In the genomic region with DNA sequence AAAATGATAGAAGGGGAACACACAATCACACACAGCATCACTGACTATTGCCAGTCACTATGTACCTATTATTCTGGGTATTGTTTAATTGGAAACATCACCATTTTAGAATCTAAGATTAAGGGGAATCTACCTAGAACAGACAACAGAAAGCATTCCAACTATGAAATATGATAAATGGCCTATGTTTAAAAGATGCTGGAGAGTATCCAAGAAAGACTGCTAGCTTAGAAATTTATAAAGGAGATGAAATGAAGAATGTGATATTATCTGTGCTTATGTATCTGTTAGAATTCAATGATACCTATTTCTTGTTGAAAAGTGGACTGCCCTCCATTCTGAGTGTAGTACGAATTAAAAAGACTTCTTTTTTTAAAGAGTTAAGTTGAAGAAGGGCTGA, we compare ENCODE assay signal across 23 cellular contexts. TPM values are rescaled to one million over a fixed set of nuclear protein-coding genes. Genes with fewer than 3 reads are reported as not detected.
DNase-seq lines count a peak whose midpoint lies in the region; ATAC-seq and TF ChIP-seq lines count a peak whose summit lies in the region.
"Had no signal": no experiment of that assay in that cellular context is flagged by ENCODE, and none has a peak within 500 bp of the region (broad histone marks: within the 10 kb centered on the region; RNA-seq: fewer than 3 reads in every experiment).

No MANE protein-coding gene starts in this region.

- H3K4me1 Mint-ChIP-seq in brain = peaks cover 41% of the 10 kb centered on the region
- H3K4me1 Mint-ChIP-seq in endothelial cell (ENCODE audit: unreplicated experiment) = no peaks in the 10 kb centered on the region

- H3K27me3 ChIP-seq in DND-41 (ENCODE audit: insufficient read depth, low read length, poor library complexity) (no peaks in the 10 kb centered on the region), neutrophil (no peaks in the 10 kb centered on the region)
- H3K27me3 ChIP-seq: BLaER1 treated with 17β-estradiol and CSF1 and Interleukin-3, amounts not matched to agents 10 nM and 100 nM had no signal

- H3K9ac ChIP-seq in DND-41 (ENCODE audit: low read depth, low read length) = no peak overlapping the region
- H3K9ac ChIP-seq: BLaER1 treated with 17β-estradiol and CSF1 and Interleukin-3, amounts not matched to agents 10 nM and 100 nM had no signal

- H3K36me3 Mint-ChIP-seq in brain (peaks cover 43% of the 10 kb centered on the region), endothelial cell (ENCODE audit: low read depth, unreplicated experiment) (no peaks in the 10 kb centered on the region)

- ATAC-seq in DND-41 (ENCODE audit: insufficient read depth, low read depth) = peak; percentile 20; the same call in 1 of the 3 replicates
- ATAC-seq: Panc1 had no signal

- H3K27me3 Mint-ChIP-seq in brain = no peaks in the 10 kb centered on the region
- H3K27me3 Mint-ChIP-seq in endothelial cell (ENCODE audit: unreplicated experiment) = no peaks in the 10 kb centered on the region

- H4K20me1 ChIP-seq in DND-41 (ENCODE audit: insufficient read depth, low read length) = peaks cover 59% of the 10 kb centered on the region
- peaks cover 30% of the 10 kb centered on the region for H4K20me1 ChIP-seq in OCI-LY7 (ENCODE audit: insufficient read depth, low read length)

- POLR2A ChIA-PET in OCI-LY7 (lab: Charles Lee) = interaction anchor here (0.7 to 1.9 kb wide), 2 partner anchors 12 to 15 kb away, joined by 3 to 6 read pairs; no protein-coding TSS in a partner anchor

- no peak overlapping the region for H3K27ac ChIP-seq in DND-41 (ENCODE audit: low read length)
- no peak overlapping the region for H3K27ac ChIP-seq in OCI-LY7 (ENCODE audit: low read depth, low read length, poor library complexity, severe bottlenecking)
- H3K27ac ChIP-seq in neutrophil = peak overlapping the region; percentile 35
- H3K27ac ChIP-seq: BLaER1 treated with 17β-estradiol and CSF1 and Interleukin-3, amounts not matched to agents 10 nM and 100 nM had no signal

- no peaks in the 10 kb centered on the region for H3K9me3 Mint-ChIP-seq in brain
- no peaks in the 10 kb centered on the region for H3K9me3 Mint-ChIP-seq in endothelial cell (ENCODE audit: unreplicated experiment)
- H3K9me3 Mint-ChIP-seq: CD8-positive, alpha-beta memory T cell; HFFc6 had no signal

- H3K4me3 ChIP-seq in DND-41 (ENCODE audit: low read depth in 1 of 2, low read length in 2 of 2) (no peak overlapping the region), OCI-LY7 (ENCODE audit: low read depth, low read length, poor library complexity, severe bottlenecking) (no peak overlapping the region), neutrophil (ENCODE audit: low read depth in 1 of 2, low read length in 1 of 2) (no peak overlapping the region)
- H3K4me3 ChIP-seq: BLaER1 treated with 17β-estradiol and CSF1 and Interleukin-3, amounts not matched to agents 10 nM and 100 nM had no signal

- H3K27ac Mint-ChIP-seq in brain (peak overlapping the region in 4 of 5 experiments; percentile 23 to 79 (median 64)), endothelial cell (ENCODE audit: unreplicated experiment) (no peak overlapping the region)
- H3K27ac Mint-ChIP-seq: HFFc6 had no signal

- H3K9me3 ChIP-seq in DND-41 (ENCODE audit: insufficient read depth, low read length, severe bottlenecking) (no peaks in the 10 kb centered on the region), OCI-LY7 (ENCODE audit: low read length) (no peaks in the 10 kb centered on the region), neutrophil (no peaks in the 10 kb centered on the region)
- H3K9me3 ChIP-seq: BLaER1 treated with 17β-estradiol and CSF1 and Interleukin-3, amounts not matched to agents 10 nM and 100 nM had no signal

- H3K4me3 Mint-ChIP-seq in brain = no peak overlapping the region
- no peak overlapping the region for H3K4me3 Mint-ChIP-seq in endothelial cell (ENCODE audit: unreplicated experiment)
- H3K4me3 Mint-ChIP-seq: CD8-positive, alpha-beta memory T cell; HFFc6 had no signal

- peaks cover 96% of the 10 kb centered on the region for H3K79me2 ChIP-seq in DND-41 (ENCODE audit: insufficient read depth, low read length)
- H3K79me2 ChIP-seq in OCI-LY7 (ENCODE audit: insufficient read depth, low read depth, low read length) = peaks cover 91% of the 10 kb centered on the region

- intact Hi-C loops in OCI-LY7 (cut with micrococcal nuclease; ENCODE audit: unreplicated experiment) = no loop called here

- BruUV-seq in OCI-LY7 (replicated peaks; lab: Mats Ljungman, UMichigan) = TSS peak; percentile 0

- TF ChIP-seq CTCF in DND-41 (IDR thresholded peaks at IDR 0.05; ENCODE audit: borderline replicate concordance, extremely low read depth, low read length, poor library complexity, severe bottlenecking) = no peak
- TF ChIP-seq CTCF in OCI-LY7 (conservative IDR thresholded peaks at IDR 0.05; ENCODE audit: low read length) = no peak
- TF ChIP-seq CTCF in brain (conservative IDR thresholded peaks at IDR 0.05) = no peak
- TF ChIP-seq CTCF in neutrophil (IDR thresholded peaks at IDR 0.05) = no peak
- TF ChIP-seq CTCF in endothelial cell (IDR thresholded peaks at IDR 0.05; ENCODE audit: unreplicated experiment) = no peak

- H3K36me3 ChIP-seq in DND-41 (ENCODE audit: insufficient read depth, low read length) (peaks cover 92% of the 10 kb centered on the region), OCI-LY7 (ENCODE audit: insufficient read depth, low read length) (peaks cover 93% of the 10 kb centered on the region), neutrophil (peaks cover 51% of the 10 kb centered on the region)

- CTCF ChIA-PET in OCI-LY7 (lab: Charles Lee; ENCODE audit: unreplicated experiment) = no interaction called here

- H3K4me2 ChIP-seq in DND-41 (ENCODE audit: insufficient read depth, low read length) (no peak overlapping the region), OCI-LY7 (ENCODE audit: low read length) (no peak overlapping the region)
- H3K4me2 ChIP-seq: BLaER1 treated with 17β-estradiol and CSF1 and Interleukin-3, amounts not matched to agents 10 nM and 100 nM had no signal

- H3K4me1 ChIP-seq in DND-41 (ENCODE audit: insufficient read depth, low read length) = peaks cover 23% of the 10 kb centered on the region
- no peaks in the 10 kb centered on the region for H3K4me1 ChIP-seq in OCI-LY7 (ENCODE audit: insufficient read depth, low read length, poor library complexity, severe bottlenecking)
- H3K4me1 ChIP-seq in neutrophil (ENCODE audit: control insufficient read depth in 1 of 2, insufficient read depth in 1 of 2, low read depth in 1 of 2, low read length in 1 of 2) = peaks cover 11 to 18% of the 10 kb centered on the region in 2 experiments

- no peak overlapping the region for H2AFZ ChIP-seq in DND-41 (ENCODE audit: low read depth, low read length)
- H2AFZ ChIP-seq in OCI-LY7 (ENCODE audit: low read length) = no peak overlapping the region

- no peaks in the 10 kb centered on the region for H3K9me2 ChIP-seq in OCI-LY7 (ENCODE audit: insufficient read depth, low read length)

- DNase-seq in DND-41 (no peak), OCI-LY7 (ENCODE audit: low spot score) (no peak), foreskin melanocyte (no peak), endothelial cell (ENCODE audit: low spot score) (no peak), LoVo (ENCODE audit: low spot score) (no peak)
- DNase-seq: CD8-positive, alpha-beta memory T cell; GDM1; H7; HFFc6; Kasumi-1; MM.1S; NCI-H1048; NCI-H1417 treated with DMSO at 0.1 percent for 48 hours; NCI-H187 treated with DMSO at 0.1 percent for 48 hours; NCI-H2107; NCI-H2227 treated with DMSO at 0.1 percent for 48 hours; NCI-H510A; NCI-H748 treated with DMSO at 0.1 percent for 48 hours; SIG-M5 had no signal

RNA-seq across cellular contexts. Expression of a gene that starts 50.5 kb away (rescaled TPM):
- 0.28 TPM in 1 of 2 replicates, not detected in the other for total RNA-seq in OCI-LY7 (2014; rRNA removed; shearing (Covaris generic))
- total RNA-seq in OCI-LY7 (2022) (not detected in 2 replicates), endothelial cell (ENCODE audit: unreplicated experiment) (0.69 TPM)
- polyA plus RNA-seq in brain (ENCODE audit: insufficient read depth, low read depth, low replicate concordance) = 0.63 TPM
